In genomic region chrX:21412029-21412428, GRCh38 we compare ENCODE assay signal across 15 cellular contexts. TPM values are rescaled to one million over a fixed set of nuclear protein-coding genes. Genes with fewer than 3 reads are reported as not detected.
DNase-seq lines count a peak whose midpoint lies in the region; ATAC-seq and TF ChIP-seq lines count a peak whose summit lies in the region.
"Had no signal": no experiment of that assay in that cellular context is flagged by ENCODE, and none has a peak within 500 bp of the region (broad histone marks: within the 10 kb centered on the region; RNA-seq: fewer than 3 reads in every experiment).

No MANE protein-coding gene starts in this region.

- no peak for TF ChIP-seq POLR2A in prostate gland (IDR thresholded peaks at IDR 0.05)

- H3K36me3 ChIP-seq in SJCRH30: no peaks in the 10 kb centered on the region
- no peaks in the 10 kb centered on the region for H3K36me3 ChIP-seq in prostate gland

- WGBS in prostate gland: 19% methylated on average over 3 of the region's 3 CpGs

- no peak for ATAC-seq in HG03139 (IDR thresholded peaks at IDR 0.05; ENCODE audit: unreplicated experiment)
- ATAC-seq: CD8-positive, alpha-beta T cell had no signal

- intact Hi-C loops in prostate gland (cut with DNase I) (no loop called here), cardiac septum (cut with DNase I) (no loop called here)

- peaks cover 22% of the 10 kb centered on the region for H3K4me1 ChIP-seq in SJCRH30
- H3K4me1 ChIP-seq in prostate gland (replicated peaks): no peaks in the 10 kb centered on the region

- H3K9me3 ChIP-seq in SJCRH30 (replicated peaks) (no peaks in the 10 kb centered on the region), prostate gland (no peaks in the 10 kb centered on the region)

- H3K4me3 ChIP-seq in SJCRH30 (no peak overlapping the region), epithelial cell of esophagus (ENCODE audit: low read length) (no peak overlapping the region), prostate gland (no peak overlapping the region)
- H3K4me3 ChIP-seq: PC-9 had no signal

- DNase-seq in H4 (ENCODE audit: low spot score) (peak; percentile 3), SJCRH30 (no peak), epithelial cell of esophagus (ENCODE audit: low read depth) (peak; percentile 45), prostate gland (ENCODE audit: low spot score) (peak; percentile 4), cardiac septum (ENCODE audit: low spot score) (no peak), NCI-H82 (lab: John Stamatoyannopoulos, UW) (no peak)
- DNase-seq: CD8-positive, alpha-beta T cell; H7; IMR-90; NCI-H1048; NCI-H146; NCI-H345; NCI-H69 had no signal

- H3K27me3 ChIP-seq in SJCRH30 (no peaks in the 10 kb centered on the region), prostate gland (replicated peaks; ENCODE audit: insufficient read depth) (no peaks in the 10 kb centered on the region)

- TF ChIP-seq CTCF in epithelial cell of esophagus (IDR thresholded peaks at IDR 0.05; ENCODE audit: insufficient read depth, low read depth, low read length, missing control alignments) (no peak), prostate gland (IDR thresholded peaks at IDR 0.05) (no peak)

- H3K27ac ChIP-seq in SJCRH30: peak overlapping the region; percentile 8
- no peak overlapping the region for H3K27ac ChIP-seq in prostate gland
- H3K27ac ChIP-seq: PC-9 had no signal

RNA-seq across cellular contexts. Expression of gene CNKSR2, which starts 37.8 kb away (rescaled TPM):
- total RNA-seq in H4 (2014; rRNA removed; shearing (Covaris generic)): 4.8 and 6.0 TPM in 2 replicates
- total RNA-seq in SJCRH30 (2014; rRNA removed; shearing (Covaris generic)): 24.7 and 33.0 TPM in 2 replicates
- total RNA-seq in prostate gland (1 to 10 TPM; 6.8 to 10.0 TPM), cardiac septum (1.00 TPM)

Comparison
In these comparisons a context has a peak if more than half of its experiments do, and no peak if none do; other contexts are left out.
1. DNase-seq: peak in H4 (single experiment), epithelial cell of esophagus (single experiment) and prostate gland (single experiment); none in SJCRH30 (0 of 2), cardiac septum (single experiment) and NCI-H82 (single experiment).